ENCODE assay signal across 8 cellular contexts in the genomic region with DNA sequence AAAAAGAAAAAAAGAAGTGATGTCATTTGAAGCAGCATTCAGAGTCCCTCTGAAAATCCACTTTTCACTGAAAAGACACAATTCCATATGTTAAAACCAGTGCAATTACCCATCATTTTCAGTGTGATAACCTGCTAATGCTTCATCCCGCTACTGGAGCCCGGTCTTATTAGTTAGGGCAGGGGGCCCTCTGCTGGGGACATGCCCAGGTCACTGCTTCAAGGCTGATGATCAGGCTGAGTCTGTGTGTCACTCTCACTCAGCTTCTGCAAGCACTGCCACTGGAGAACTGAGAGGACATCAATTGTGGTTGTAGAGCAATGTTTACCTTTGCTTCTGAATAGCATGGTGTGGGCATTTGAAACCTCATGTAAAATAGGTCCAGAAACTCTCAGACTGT. TPM values are rescaled to one million over a fixed set of nuclear protein-coding genes. Genes with fewer than 3 reads are reported as not detected.
A peak's percentile ranks its signal among the peaks of the same experiment; 100 is the strongest.
DNase-seq lines count a peak whose midpoint lies in the region; ATAC-seq, FAIRE-seq and TF ChIP-seq lines count a peak whose summit lies in the region.

No MANE protein-coding gene starts in this region.

- no peaks in the 10 kb centered on the region for H3K27me3 Mint-ChIP-seq in neural crest cell (ENCODE audit: low read depth)

- TF ChIP-seq CTCF in cardiac fibroblast (IDR thresholded peaks at IDR 0.05; ENCODE audit: low read depth, low read length) = peak; percentile 16
- peak; percentile 71 for TF ChIP-seq CTCF in neural crest cell (conservative IDR thresholded peaks at IDR 0.05)

- H3K4me3 Mint-ChIP-seq in neural crest cell = no peak overlapping the region

- ATAC-seq in GM19324 (IDR thresholded peaks at IDR 0.05; ENCODE audit: low FRiP score, unreplicated experiment) = peak; percentile 78

- no peak overlapping the region for H3K27ac Mint-ChIP-seq in neural crest cell (ENCODE audit: unreplicated experiment)

- FAIRE-seq in RCC 7860 (lab: Jason Lieb, UNC) = no peak

- H3K9me3 Mint-ChIP-seq in neural crest cell = no peaks in the 10 kb centered on the region

- H3K4me3 ChIP-seq in cardiac fibroblast (replicated peaks in 1 of 2; ENCODE audit: low read depth in 2 of 2, low read length in 2 of 2) = no peak overlapping the region

- DNase-seq in DMS153 treated with DMSO at 0.1 percent for 48 hours (lab: John Stamatoyannopoulos, UW; ENCODE audit: unreplicated experiment) (peak; percentile 55), HPDE6-E6E7 (ENCODE audit: extremely low spot score) (peak; percentile 19), RCC 7860 (ENCODE audit: low spot score) (peak; percentile 29), cardiac fibroblast (ENCODE audit: low read depth in 2 of 2) (peak; percentile 26 to 28), neural crest cell (ENCODE audit: low read depth, low spot score) (peak; percentile 47), inferior parietal cortex (ENCODE audit: extremely low spot score) (no peak), SKM-1 treated with dmso at 0.1 percent for 144 hours (lab: John Stamatoyannopoulos, UW; ENCODE audit: unreplicated experiment) (no peak)

- no peaks in the 10 kb centered on the region for H3K36me3 Mint-ChIP-seq in neural crest cell (ENCODE audit: low read depth)

- no peaks in the 10 kb centered on the region for H3K4me1 Mint-ChIP-seq in neural crest cell

RNA-seq across cellular contexts. Expression of a gene that starts 49.1 kb away (rescaled TPM):
- total RNA-seq in neural crest cell = 3.6 and 4.1 TPM in 2 replicates

Comparison
In these comparisons a context has a peak if more than half of its experiments do, and no peak if none do; other contexts are left out.
1. DNase-seq: peak in DMS153 treated with DMSO at 0.1 percent for 48 hours (single experiment), HPDE6-E6E7 (single experiment), RCC 7860 (single experiment), cardiac fibroblast (2 of 2) and neural crest cell (single experiment); none in inferior parietal cortex (single experiment) and SKM-1 treated with dmso at 0.1 percent for 144 hours (single experiment).